In the genomic region with DNA sequence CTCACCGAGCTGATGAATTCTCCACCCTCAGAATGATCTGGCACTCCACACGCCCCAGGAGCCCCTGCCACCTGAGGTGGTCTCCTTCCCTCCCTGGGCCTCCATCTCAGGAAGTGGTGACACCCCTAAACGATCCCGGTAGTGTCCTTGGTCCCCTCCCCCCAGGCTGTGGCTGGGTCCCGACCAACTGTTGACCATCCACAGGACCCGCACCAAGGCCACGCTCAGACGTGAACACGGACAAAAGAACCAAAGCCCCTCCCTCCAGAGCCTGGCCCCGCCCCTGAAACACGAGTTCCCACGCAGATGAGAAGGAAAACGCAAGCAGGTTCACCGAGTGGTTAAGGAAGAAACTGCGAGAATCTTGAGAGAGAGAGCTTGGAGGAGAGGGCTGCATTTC, we compare ENCODE assay signal across 1 cellular context.
TF ChIP-seq lines count a peak whose summit lies in the region.

No MANE protein-coding gene starts in this region.

TF ChIP-seq in GM23338, 12 proteins besides CTCF, POLR2A, EP300 and RAD21:
- TF ChIP-seq ZNF114 (CRISPR knock-in tag; IDR thresholded peaks at IDR 0.05) (no peak), CREB1 (CRISPR knock-in tag; IDR thresholded peaks at IDR 0.05; ENCODE audit: low read depth) (no peak), ZNF331 (CRISPR knock-in tag; IDR thresholded peaks at IDR 0.05; ENCODE audit: low read depth) (no peak), POLR2AphosphoS5 (IDR thresholded peaks at IDR 0.05; ENCODE audit: low read depth) (no peak), JUNB (IDR thresholded peaks at IDR 0.05; ENCODE audit: unreplicated experiment) (no peak), EZH2phosphoT487 (IDR thresholded peaks at IDR 0.05; ENCODE audit: unreplicated experiment) (no peak), NANOG (IDR thresholded peaks at IDR 0.05; ENCODE audit: borderline replicate concordance) (no peak), EZH2 (IDR thresholded peaks at IDR 0.05; ENCODE audit: low read depth, unreplicated experiment) (no peak), STAT1 (IDR thresholded peaks at IDR 0.05; ENCODE audit: unreplicated experiment) (no peak)
- TF ChIP-seq, protein P1, sequence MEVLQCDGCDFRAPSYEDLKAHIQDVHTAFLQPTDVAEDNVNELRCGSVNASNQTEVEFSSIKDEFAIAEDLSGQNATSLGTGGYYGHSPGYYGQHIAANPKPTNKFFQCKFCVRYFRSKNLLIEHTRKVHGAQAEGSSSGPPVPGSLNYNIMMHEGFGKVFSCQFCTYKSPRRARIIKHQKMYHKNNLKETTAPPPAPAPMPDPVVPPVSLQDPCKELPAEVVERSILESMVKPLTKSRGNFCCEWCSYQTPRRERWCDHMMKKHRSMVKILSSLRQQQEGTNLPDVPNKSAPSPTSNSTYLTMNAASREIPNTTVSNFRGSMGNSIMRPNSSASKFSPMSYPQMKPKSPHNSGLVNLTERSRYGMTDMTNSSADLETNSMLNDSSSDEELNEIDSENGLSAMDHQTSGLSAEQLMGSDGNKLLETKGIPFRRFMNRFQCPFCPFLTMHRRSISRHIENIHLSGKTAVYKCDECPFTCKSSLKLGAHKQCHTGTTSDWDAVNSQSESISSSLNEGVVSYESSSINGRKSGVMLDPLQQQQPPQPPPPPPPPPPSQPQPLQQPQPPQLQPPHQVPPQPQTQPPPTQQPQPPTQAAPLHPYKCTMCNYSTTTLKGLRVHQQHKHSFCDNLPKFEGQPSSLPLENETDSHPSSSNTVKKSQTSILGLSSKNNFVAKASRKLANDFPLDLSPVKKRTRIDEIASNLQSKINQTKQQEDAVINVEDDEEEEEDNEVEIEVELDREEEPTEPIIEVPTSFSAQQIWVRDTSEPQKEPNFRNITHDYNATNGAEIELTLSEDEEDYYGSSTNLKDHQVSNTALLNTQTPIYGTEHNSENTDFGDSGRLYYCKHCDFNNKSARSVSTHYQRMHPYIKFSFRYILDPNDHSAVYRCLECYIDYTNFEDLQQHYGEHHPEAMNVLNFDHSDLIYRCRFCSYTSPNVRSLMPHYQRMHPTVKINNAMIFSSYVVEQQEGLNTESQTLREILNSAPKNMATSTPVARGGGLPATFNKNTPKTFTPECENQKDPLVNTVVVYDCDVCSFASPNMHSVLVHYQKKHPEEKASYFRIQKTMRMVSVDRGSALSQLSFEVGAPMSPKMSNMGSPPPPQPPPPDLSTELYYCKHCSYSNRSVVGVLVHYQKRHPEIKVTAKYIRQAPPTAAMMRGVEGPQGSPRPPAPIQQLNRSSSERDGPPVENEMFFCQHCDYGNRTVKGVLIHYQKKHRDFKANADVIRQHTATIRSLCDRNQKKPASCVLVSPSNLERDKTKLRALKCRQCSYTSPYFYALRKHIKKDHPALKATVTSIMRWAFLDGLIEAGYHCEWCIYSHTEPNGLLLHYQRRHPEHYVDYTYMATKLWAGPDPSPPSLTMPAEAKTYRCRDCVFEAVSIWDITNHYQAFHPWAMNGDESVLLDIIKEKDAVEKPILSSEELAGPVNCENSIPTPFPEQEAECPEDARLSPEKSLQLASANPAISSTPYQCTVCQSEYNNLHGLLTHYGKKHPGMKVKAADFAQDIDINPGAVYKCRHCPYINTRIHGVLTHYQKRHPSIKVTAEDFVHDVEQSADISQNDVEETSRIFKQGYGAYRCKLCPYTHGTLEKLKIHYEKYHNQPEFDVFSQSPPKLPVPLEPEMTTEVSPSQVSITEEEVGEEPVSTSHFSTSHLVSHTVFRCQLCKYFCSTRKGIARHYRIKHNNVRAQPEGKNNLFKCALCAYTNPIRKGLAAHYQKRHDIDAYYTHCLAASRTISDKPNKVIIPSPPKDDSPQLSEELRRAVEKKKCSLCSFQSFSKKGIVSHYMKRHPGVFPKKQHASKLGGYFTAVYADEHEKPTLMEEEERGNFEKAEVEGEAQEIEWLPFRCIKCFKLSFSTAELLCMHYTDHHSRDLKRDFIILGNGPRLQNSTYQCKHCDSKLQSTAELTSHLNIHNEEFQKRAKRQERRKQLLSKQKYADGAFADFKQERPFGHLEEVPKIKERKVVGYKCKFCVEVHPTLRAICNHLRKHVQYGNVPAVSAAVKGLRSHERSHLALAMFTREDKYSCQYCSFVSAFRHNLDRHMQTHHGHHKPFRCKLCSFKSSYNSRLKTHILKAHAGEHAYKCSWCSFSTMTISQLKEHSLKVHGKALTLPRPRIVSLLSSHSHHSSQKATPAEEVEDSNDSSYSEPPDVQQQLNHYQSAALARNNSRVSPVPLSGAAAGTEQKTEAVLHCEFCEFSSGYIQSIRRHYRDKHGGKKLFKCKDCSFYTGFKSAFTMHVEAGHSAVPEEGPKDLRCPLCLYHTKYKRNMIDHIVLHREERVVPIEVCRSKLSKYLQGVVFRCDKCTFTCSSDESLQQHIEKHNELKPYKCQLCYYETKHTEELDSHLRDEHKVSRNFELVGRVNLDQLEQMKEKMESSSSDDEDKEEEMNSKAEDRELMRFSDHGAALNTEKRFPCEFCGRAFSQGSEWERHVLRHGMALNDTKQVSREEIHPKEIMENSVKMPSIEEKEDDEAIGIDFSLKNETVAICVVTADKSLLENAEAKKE (CRISPR knock-in tag; IDR thresholded peaks at IDR 0.05): no peak
- TF ChIP-seq, protein P2, sequence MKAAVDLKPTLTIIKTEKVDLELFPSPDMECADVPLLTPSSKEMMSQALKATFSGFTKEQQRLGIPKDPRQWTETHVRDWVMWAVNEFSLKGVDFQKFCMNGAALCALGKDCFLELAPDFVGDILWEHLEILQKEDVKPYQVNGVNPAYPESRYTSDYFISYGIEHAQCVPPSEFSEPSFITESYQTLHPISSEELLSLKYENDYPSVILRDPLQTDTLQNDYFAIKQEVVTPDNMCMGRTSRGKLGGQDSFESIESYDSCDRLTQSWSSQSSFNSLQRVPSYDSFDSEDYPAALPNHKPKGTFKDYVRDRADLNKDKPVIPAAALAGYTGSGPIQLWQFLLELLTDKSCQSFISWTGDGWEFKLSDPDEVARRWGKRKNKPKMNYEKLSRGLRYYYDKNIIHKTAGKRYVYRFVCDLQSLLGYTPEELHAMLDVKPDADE (IDR thresholded peaks at IDR 0.05): no peak
- TF ChIP-seq, protein P3, sequence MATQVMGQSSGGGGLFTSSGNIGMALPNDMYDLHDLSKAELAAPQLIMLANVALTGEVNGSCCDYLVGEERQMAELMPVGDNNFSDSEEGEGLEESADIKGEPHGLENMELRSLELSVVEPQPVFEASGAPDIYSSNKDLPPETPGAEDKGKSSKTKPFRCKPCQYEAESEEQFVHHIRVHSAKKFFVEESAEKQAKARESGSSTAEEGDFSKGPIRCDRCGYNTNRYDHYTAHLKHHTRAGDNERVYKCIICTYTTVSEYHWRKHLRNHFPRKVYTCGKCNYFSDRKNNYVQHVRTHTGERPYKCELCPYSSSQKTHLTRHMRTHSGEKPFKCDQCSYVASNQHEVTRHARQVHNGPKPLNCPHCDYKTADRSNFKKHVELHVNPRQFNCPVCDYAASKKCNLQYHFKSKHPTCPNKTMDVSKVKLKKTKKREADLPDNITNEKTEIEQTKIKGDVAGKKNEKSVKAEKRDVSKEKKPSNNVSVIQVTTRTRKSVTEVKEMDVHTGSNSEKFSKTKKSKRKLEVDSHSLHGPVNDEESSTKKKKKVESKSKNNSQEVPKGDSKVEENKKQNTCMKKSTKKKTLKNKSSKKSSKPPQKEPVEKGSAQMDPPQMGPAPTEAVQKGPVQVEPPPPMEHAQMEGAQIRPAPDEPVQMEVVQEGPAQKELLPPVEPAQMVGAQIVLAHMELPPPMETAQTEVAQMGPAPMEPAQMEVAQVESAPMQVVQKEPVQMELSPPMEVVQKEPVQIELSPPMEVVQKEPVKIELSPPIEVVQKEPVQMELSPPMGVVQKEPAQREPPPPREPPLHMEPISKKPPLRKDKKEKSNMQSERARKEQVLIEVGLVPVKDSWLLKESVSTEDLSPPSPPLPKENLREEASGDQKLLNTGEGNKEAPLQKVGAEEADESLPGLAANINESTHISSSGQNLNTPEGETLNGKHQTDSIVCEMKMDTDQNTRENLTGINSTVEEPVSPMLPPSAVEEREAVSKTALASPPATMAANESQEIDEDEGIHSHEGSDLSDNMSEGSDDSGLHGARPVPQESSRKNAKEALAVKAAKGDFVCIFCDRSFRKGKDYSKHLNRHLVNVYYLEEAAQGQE (IDR thresholded peaks at IDR 0.05; ENCODE audit: unreplicated experiment): no peak
TF ChIP-seq in GM23338: peak in this region for 0.
